8 cellular contexts compared by ENCODE assay signal in the genomic region with DNA sequence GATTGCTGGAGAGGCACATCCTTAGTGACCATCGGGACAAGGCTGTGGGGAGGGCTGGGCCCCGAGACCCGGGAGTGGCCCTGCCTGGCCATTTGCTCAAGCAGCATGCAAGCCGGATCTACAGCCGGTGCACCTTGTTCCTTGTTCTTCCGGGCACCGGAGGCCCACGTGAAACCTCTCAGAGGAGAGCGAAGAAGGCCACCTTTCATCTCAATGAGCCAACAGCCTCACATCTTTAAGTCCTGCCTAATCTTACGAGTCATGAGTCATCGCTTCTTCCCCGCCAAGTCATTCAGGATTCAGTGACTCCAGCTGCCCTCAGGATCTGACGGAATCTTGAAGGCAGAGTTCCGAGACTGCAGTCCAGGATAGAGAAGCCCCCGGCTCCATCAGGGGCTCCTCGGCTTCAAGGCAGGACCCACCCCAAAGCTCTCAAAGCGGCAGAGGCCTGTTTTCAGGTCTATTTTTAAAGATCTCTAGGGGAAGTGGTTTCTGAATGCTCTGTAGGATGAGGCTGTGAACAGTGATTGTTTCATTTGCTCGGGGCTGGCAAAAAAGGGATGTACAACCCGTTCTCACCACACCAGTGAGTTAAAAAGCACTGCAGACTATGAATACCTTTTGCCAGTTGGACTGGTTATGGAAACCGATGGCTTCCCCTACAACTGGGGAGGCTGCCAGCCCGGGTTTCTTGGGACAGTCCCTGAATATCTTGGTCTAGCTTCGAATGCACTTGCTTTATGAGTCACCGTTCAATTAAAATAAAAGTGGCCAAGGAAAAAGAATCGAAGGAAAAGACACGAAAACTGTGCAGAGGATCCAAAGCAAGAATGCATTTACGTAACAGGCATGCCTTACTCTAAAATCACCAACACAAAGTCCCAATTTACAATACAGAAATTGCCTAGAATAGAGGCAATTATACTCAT. TPM values are rescaled to one million over a fixed set of nuclear protein-coding genes. Genes with fewer than 3 reads are reported as not detected.
A peak's percentile ranks its signal among the peaks of the same experiment; 100 is the strongest.
DNase-seq lines count a peak whose midpoint lies in the region; ATAC-seq, FAIRE-seq and TF ChIP-seq lines count a peak whose summit lies in the region.

No MANE protein-coding gene starts in this region.

- peak overlapping the region; percentile 4 to 91 for H3K27ac ChIP-seq in small intestine (ENCODE audit: low read depth in 1 of 2, low read length in 1 of 2)

- ATAC-seq in HG03139 (IDR thresholded peaks at IDR 0.05; ENCODE audit: unreplicated experiment) = peak; percentile 56

- 3 to 17% (median 13%) methylated on average over 26 of the region's 26 CpGs for WGBS in small intestine, 3 donors

- H3K9me3 ChIP-seq in small intestine (ENCODE audit: control insufficient read depth, low read depth) = no peaks in the 10 kb centered on the region

- no peaks in the 10 kb centered on the region for H3K36me3 ChIP-seq in small intestine (ENCODE audit: control insufficient read depth in 2 of 2, insufficient read depth in 2 of 2, low read length in 2 of 2)

- H3K27me3 ChIP-seq in small intestine (ENCODE audit: control insufficient read depth in 2 of 2, insufficient read depth in 2 of 2, low read length in 2 of 2) = no peaks in the 10 kb centered on the region

- peaks cover 0 to 5% of the 10 kb centered on the region in 2 donors for H3K4me1 ChIP-seq in small intestine (ENCODE audit: control insufficient read depth in 2 of 2, insufficient read depth in 1 of 2, low read depth in 1 of 2, low read length in 1 of 2)

- FAIRE-seq in small intestine (lab: Jason Lieb, UNC) = no peak

- DNase-seq in ACHN (peak; percentile 82), SW480 (ENCODE audit: low spot score) (peak; percentile 80), amniotic epithelial cell (ENCODE audit: low read depth) (peak; percentile 82), hypothalamus (lab: John Stamatoyannopoulos, UW) (peak in 42 of 51 donors; percentile 7 to 82 (median 46)), small intestine (peak; percentile 89), NCI-H187 (lab: John Stamatoyannopoulos, UW) (no peak)

- H3K4me3 ChIP-seq in small intestine (ENCODE audit: low read depth in 1 of 2, low read length in 2 of 2) = no peak overlapping the region

- TF ChIP-seq POLR2A in GM18951 (IDR thresholded peaks at IDR 0.05; ENCODE audit: extremely low read depth, insufficient read depth, insufficient read length) = peak; percentile 61

- in situ Hi-C loops in ACHN (cut with HindIII; ENCODE audit: low pct_ligation_motif_present, low pct_unique_long_range_greater_than_20kb, low sequenced_read_pairs) = no loop called here
- in situ Hi-C loops in GM18951 (cut with MboI; ENCODE audit: low sequenced_read_pairs, unreplicated experiment) = no loop called here

RNA-seq across cellular contexts. Expression of a gene that starts 57.2 kb away (rescaled TPM):
- 10 to 100 TPM in 2 of 3 donors, 1 to 10 TPM in 1; 3.8 to 25.8 (median 13.2) TPM for polyA plus RNA-seq in small intestine

Comparison
In these comparisons a context has a peak if more than half of its experiments do, and no peak if none do; other contexts are left out.
1. DNase-seq: peak in ACHN (single experiment), SW480 (single experiment), amniotic epithelial cell (single experiment), hypothalamus (42 of 51) and small intestine (single experiment); none in NCI-H187 (0 of 2).